ENCODE assay signal across 1 cellular context in the genomic region with DNA sequence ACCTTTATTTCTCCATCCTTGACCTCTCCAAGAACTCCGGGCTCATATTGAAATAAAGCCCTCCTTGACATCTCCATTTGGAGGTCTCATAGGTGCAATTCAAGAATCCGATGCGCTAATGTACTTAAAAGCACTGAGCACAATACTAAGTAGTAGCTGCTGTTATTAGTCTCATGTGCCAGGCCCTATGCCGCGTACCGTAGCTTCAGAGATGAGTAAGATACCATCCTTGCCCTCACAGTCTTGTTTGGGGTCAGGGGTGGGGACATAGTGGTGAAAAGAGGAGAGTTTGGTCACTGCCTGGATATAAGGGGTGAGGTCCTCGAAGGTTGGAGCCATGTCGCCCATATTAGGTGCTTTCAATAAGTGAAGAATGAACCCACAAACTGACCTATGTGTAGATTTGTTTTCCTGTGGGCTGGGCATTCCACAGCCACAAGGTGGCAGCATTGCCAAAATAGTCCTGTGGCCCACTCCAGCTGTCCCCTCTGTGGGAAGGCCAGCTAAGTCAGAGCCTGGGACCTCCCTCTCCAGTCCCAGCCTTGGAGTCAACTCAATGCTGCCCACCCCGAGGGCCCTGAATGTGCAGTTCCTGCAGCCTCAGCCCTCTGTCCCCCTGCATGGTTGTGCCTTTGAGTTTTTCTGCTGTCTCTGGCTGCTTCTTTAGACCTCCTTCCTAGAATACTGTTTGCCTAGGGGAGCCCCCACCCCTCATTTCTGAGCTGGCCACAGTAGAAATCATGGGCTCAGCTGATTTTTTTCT.
TF ChIP-seq lines count a peak whose summit lies in the region.

No MANE protein-coding gene starts in this region.

TF ChIP-seq in HepG2, 621 proteins besides CTCF, POLR2A, EP300 and RAD21 (continued from another document):
- TF ChIP-seq, protein P1, sequence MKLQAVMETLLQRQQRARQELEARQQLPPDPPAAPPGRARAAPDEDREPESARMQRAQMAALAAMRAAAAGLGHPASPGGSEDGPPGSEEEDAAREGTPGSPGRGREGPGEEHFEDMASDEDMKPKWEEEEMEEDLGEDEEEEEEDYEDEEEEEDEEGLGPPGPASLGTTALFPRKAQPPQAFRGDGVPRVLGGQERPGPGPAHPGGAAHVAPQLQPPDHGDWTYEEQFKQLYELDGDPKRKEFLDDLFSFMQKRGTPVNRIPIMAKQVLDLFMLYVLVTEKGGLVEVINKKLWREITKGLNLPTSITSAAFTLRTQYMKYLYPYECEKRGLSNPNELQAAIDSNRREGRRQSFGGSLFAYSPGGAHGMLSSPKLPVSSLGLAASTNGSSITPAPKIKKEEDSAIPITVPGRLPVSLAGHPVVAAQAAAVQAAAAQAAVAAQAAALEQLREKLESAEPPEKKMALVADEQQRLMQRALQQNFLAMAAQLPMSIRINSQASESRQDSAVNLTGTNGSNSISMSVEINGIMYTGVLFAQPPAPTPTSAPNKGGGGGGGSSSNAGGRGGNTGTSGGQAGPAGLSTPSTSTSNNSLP (IDR thresholded peaks at IDR 0.05; ENCODE audit: low read depth, low read length) = no peak
- peak; percentile 16 for TF ChIP-seq TEAD3 (CRISPR knock-in tag; optimal IDR thresholded peaks at IDR 0.05; ENCODE audit: borderline replicate concordance)
- no peak for TF ChIP-seq RFX3 (CRISPR knock-in tag; IDR thresholded peaks at IDR 0.05)
- TF ChIP-seq DMAP1 (CRISPR knock-in tag; IDR thresholded peaks at IDR 0.05) = no peak
- TF ChIP-seq, protein P2, sequence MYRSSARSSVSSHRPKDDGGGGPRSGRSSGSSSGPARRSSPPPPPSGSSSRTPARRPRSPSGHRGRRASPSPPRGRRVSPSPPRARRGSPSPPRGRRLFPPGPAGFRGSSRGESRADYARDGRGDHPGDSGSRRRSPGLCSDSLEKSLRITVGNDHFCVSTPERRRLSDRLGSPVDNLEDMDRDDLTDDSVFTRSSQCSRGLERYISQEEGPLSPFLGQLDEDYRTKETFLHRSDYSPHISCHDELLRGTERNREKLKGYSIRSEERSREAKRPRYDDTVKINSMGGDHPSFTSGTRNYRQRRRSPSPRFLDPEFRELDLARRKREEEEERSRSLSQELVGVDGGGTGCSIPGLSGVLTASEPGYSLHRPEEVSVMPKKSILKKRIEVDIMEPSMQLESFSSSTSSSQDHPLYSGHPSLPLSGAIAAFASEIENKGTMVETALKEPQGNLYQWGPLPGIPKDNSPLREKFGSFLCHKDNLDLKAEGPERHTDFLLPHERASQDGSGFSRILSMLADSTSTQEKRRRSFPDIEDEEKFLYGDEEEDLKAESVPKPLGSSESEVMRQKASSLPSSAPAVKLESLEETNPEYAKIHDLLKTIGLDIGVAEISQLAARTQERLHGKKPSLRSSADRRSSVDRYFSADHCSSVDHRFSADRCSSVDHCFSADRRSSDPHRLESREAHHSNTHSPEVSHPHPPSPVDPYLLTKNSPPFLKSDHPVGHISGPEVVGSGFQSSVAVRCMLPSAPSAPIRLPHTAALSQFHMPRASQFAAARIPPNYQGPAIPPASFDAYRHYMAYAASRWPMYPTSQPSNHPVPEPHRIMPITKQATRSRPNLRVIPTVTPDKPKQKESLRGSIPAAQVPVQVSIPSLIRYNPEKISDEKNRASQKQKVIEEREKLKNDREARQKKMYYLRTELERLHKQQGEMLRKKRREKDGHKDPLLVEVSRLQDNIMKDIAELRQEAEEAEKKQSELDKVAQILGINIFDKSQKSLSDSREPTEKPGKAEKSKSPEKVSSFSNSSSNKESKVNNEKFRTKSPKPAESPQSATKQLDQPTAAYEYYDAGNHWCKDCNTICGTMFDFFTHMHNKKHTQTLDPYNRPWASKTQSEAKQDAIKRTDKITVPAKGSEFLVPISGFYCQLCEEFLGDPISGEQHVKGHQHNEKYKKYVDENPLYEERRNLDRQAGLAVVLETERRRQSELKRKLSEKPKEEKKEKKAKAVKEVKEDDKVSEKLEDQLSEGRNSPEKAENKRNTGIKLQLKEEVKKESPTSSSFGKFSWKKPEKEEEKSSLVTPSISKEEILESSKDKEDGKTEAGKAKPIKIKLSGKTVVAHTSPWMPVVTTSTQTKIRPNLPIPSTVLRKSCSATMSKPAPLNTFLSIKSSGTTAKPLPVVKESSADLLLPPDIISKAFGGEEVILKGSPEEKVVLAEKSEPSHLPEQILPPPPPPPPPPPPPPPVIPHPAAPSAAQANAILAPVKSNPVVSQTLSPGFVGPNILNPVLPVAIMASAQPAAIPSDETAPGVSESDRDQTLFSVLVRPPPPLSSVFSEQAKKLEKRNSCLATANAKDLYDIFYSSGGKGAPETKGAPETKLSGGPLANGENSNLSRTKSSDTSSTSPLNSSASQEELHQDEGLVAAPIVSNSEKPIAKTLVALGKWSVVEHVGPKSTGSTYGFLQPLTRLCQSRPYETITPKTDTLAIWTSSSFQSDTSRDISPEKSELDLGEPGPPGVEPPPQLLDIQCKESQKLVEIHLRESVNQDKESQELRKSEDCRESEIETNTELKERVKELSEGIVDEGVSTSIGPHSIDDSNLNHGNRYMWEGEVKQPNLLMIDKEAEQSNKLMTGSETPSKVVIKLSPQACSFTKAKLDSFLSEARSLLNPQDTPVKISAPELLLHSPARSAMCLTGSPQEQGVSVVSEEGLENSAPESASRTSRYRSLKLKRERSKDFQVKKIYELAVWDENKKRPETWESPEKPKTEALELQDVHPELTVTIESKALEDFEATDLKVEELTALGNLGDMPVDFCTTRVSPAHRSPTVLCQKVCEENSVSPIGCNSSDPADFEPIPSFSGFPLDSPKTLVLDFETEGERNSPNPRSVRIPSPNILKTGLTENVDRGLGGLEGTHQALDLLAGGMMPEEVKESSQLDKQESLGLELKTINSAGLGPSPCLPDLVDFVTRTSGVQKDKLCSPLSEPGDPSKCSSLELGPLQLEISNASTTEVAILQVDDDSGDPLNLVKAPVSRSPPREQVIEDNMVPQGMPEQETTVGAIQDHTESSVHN (CRISPR knock-in tag; IDR thresholded peaks at IDR 0.05) = no peak
- TF ChIP-seq ZNF12 (CRISPR knock-in tag; IDR thresholded peaks at IDR 0.05) = no peak
- TF ChIP-seq SCMH1 (CRISPR knock-in tag; IDR thresholded peaks at IDR 0.05; ENCODE audit: borderline replicate concordance) = no peak
- TF ChIP-seq, protein P3, sequence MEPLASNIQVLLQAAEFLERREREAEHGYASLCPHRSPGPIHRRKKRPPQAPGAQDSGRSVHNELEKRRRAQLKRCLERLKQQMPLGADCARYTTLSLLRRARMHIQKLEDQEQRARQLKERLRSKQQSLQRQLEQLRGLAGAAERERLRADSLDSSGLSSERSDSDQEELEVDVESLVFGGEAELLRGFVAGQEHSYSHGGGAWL (CRISPR knock-in tag; IDR thresholded peaks at IDR 0.05) = no peak
- TF ChIP-seq ZNF121 (CRISPR knock-in tag; IDR thresholded peaks at IDR 0.05) = peak; percentile 52; the same call in 1 of the 2 replicates
- no peak for TF ChIP-seq ZNF431 (CRISPR knock-in tag; IDR thresholded peaks at IDR 0.05; ENCODE audit: borderline replicate concordance, low read depth)
- no peak for TF ChIP-seq NR2F1 (CRISPR knock-in tag; IDR thresholded peaks at IDR 0.05)
- TF ChIP-seq AGO2 (optimal IDR thresholded peaks at IDR 0.05; ENCODE audit: low read depth, low read length) = no peak
- no peak for TF ChIP-seq BRCA1 (CRISPR knock-in tag; IDR thresholded peaks at IDR 0.05)
- TF ChIP-seq, protein P4, sequence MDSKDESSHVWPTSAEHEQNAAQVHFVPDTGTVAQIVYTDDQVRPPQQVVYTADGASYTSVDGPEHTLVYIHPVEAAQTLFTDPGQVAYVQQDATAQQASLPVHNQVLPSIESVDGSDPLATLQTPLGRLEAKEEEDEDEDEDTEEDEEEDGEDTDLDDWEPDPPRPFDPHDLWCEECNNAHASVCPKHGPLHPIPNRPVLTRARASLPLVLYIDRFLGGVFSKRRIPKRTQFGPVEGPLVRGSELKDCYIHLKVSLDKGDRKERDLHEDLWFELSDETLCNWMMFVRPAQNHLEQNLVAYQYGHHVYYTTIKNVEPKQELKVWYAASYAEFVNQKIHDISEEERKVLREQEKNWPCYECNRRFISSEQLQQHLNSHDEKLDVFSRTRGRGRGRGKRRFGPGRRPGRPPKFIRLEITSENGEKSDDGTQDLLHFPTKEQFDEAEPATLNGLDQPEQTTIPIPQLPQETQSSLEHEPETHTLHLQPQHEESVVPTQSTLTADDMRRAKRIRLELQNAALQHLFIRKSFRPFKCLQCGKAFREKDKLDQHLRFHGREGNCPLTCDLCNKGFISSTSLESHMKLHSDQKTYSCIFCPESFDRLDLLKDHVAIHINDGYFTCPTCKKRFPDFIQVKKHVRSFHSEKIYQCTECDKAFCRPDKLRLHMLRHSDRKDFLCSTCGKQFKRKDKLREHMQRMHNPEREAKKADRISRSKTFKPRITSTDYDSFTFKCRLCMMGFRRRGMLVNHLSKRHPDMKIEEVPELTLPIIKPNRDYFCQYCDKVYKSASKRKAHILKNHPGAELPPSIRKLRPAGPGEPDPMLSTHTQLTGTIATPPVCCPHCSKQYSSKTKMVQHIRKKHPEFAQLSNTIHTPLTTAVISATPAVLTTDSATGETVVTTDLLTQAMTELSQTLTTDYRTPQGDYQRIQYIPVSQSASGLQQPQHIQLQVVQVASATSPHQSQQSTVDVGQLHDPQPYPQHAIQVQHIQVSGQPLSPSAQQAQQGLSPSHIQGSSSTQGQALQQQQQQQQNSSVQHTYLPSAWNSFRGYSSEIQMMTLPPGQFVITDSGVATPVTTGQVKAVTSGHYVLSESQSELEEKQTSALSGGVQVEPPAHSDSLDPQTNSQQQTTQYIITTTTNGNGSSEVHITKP (CRISPR knock-in tag; IDR thresholded peaks at IDR 0.05; ENCODE audit: low read depth) = no peak
- 0 out of 2 replicates have a peak, but pooled peaks have one; percentile 26 for TF ChIP-seq SALL2 (CRISPR knock-in tag; IDR thresholded peaks at IDR 0.05)
- TF ChIP-seq ZC3H4 (CRISPR knock-in tag; IDR thresholded peaks at IDR 0.05; ENCODE audit: borderline replicate concordance) = no peak
- TF ChIP-seq, protein P5, sequence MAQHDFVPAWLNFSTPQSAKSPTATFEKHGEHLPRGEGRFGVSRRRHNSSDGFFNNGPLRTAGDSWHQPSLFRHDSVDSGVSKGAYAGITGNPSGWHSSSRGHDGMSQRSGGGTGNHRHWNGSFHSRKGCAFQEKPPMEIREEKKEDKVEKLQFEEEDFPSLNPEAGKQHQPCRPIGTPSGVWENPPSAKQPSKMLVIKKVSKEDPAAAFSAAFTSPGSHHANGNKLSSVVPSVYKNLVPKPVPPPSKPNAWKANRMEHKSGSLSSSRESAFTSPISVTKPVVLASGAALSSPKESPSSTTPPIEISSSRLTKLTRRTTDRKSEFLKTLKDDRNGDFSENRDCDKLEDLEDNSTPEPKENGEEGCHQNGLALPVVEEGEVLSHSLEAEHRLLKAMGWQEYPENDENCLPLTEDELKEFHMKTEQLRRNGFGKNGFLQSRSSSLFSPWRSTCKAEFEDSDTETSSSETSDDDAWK (CRISPR knock-in tag; IDR thresholded peaks at IDR 0.05) = no peak
- TF ChIP-seq, protein P6, sequence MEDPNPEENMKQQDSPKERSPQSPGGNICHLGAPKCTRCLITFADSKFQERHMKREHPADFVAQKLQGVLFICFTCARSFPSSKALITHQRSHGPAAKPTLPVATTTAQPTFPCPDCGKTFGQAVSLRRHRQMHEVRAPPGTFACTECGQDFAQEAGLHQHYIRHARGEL (CRISPR knock-in tag; IDR thresholded peaks at IDR 0.05) = no peak
- TF ChIP-seq ZNF570 (CRISPR knock-in tag; IDR thresholded peaks at IDR 0.05; ENCODE audit: borderline replicate concordance) = no peak
- TF ChIP-seq, protein P7, sequence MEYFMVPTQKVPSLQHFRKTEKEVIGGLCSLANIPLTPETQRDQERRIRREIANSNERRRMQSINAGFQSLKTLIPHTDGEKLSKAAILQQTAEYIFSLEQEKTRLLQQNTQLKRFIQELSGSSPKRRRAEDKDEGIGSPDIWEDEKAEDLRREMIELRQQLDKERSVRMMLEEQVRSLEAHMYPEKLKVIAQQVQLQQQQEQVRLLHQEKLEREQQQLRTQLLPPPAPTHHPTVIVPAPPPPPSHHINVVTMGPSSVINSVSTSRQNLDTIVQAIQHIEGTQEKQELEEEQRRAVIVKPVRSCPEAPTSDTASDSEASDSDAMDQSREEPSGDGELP (IDR thresholded peaks at IDR 0.05; ENCODE audit: borderline replicate concordance, low read depth) = peak; percentile 72; the same call in 1 of the 2 replicates
- no peak for TF ChIP-seq TGIF2 (CRISPR knock-in tag; IDR thresholded peaks at IDR 0.05)
- TF ChIP-seq RBM22 (optimal IDR thresholded peaks at IDR 0.05; ENCODE audit: low read length) = no peak
- 0 out of 2 replicates have a peak, but pooled peaks have one; percentile 35 for TF ChIP-seq KDM2A (CRISPR knock-in tag; IDR thresholded peaks at IDR 0.05; ENCODE audit: borderline replicate concordance, low read depth)
- TF ChIP-seq KLF9 (CRISPR knock-in tag; IDR thresholded peaks at IDR 0.05; ENCODE audit: low read depth) = no peak
- TF ChIP-seq HMG20B (CRISPR knock-in tag; conservative IDR thresholded peaks at IDR 0.05) = no peak
- TF ChIP-seq TBX3 (IDR thresholded peaks at IDR 0.05; ENCODE audit: borderline replicate concordance) = no peak
- peak; percentile 77 for TF ChIP-seq SMC3 (IDR thresholded peaks at IDR 0.05; ENCODE audit: low read length)
- TF ChIP-seq, protein P8, sequence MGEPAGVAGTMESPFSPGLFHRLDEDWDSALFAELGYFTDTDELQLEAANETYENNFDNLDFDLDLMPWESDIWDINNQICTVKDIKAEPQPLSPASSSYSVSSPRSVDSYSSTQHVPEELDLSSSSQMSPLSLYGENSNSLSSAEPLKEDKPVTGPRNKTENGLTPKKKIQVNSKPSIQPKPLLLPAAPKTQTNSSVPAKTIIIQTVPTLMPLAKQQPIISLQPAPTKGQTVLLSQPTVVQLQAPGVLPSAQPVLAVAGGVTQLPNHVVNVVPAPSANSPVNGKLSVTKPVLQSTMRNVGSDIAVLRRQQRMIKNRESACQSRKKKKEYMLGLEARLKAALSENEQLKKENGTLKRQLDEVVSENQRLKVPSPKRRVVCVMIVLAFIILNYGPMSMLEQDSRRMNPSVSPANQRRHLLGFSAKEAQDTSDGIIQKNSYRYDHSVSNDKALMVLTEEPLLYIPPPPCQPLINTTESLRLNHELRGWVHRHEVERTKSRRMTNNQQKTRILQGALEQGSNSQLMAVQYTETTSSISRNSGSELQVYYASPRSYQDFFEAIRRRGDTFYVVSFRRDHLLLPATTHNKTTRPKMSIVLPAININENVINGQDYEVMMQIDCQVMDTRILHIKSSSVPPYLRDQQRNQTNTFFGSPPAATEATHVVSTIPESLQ (CRISPR knock-in tag; conservative IDR thresholded peaks at IDR 0.05) = no peak
